21 cellular contexts compared by ENCODE assay signal in the genomic region with DNA sequence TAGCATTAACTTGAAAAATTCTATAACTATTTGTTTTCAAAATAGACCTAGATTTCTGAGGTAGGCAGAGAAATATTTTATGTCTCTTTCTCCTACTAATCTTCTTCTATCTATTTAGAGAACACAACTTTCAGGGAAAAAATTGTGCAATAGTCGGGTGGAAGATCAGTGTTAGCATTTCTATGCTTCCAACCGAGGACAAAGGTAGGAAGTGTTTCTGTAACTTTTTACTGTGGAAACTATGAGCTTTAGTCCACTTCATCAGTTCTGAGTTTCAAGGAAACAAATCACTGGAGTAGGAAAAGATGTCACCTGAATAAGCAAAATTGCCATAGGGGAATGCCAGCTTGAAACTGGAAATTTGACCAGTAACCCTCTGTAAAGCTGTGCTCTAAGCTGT.
"Had no signal": no experiment of that assay in that cellular context is flagged by ENCODE, and none has a peak within 500 bp of the region (broad histone marks: within the 10 kb centered on the region; RNA-seq: fewer than 3 reads in every experiment).

No MANE protein-coding gene starts in this region.

- H3K9me2 ChIP-seq: SK-N-SH had no signal

- H3K9me3 ChIP-seq: SK-N-SH had no signal

- ATAC-seq: T-cell had no signal

- DNase-seq: Kasumi-1, MM.1S, NCI-H1092 treated with DMSO at 0.1 percent for 48 hours, NCI-H1436, NCI-H187, NCI-H2081, NCI-H2107, NCI-H2171, NCI-H226, NCI-H446, NCI-H510A, NCI-H524 treated with DMSO at 0.1 percent for 48 hours, NCI-H69, NCI-H774, RPMI8226, SHP77, SK-N-SH, SW 1271, T-cell had no signal

- H3K27ac ChIP-seq: HL-60, KMS-11 had no signal

- H3K4me2 ChIP-seq: KMS-11, SK-N-SH had no signal

- H3K9ac ChIP-seq: KMS-11, SK-N-SH had no signal
